1 cellular context compared by ENCODE assay signal in the genomic region with DNA sequence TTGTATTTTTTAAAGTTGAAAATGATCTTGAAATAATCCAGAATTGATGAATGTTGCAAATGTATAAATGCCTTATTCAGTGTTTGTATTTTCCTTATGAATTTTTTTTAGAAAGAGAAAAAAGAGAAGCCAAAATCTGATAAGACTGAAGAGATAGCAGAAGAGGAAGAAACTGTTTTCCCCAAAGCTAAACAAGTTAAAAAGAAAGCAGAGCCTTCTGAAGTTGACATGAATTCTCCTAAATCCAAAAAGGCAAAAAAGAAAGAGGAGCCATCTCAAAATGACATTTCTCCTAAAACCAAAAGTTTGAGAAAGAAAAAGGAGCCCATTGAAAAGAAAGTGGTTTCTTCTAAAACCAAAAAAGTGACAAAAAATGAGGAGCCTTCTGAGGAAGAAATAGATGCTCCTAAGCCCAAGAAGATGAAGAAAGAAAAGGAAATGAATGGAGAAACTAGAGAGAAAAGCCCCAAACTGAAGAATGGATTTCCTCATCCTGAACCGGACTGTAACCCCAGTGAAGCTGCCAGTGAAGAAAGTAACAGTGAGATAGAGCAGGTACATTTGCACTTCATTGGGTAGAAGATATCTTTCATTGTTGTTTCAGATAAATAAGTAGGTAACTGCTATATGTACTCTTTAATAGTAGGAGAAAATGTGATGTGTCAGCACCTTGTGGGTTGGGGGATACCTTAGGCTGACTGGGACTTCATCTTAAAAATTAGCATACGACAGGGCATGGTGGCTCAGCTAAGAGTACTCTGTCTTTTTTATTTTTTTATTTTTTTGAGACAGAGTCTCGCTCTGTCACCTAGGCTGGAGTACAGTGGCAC.
TF ChIP-seq lines count a peak whose summit lies in the region.

No MANE protein-coding gene starts in this region.

TF ChIP-seq in WTC11, 78 proteins besides CTCF, POLR2A, EP300 and RAD21 (continued from another document):
- TF ChIP-seq, protein P1, sequence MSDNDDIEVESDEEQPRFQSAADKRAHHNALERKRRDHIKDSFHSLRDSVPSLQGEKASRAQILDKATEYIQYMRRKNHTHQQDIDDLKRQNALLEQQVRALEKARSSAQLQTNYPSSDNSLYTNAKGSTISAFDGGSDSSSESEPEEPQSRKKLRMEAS (CRISPR knock-in tag; IDR thresholded peaks at IDR 0.05), result no peak
- TF ChIP-seq ZNF317 (CRISPR knock-in tag; IDR thresholded peaks at IDR 0.05; ENCODE audit: borderline replicate concordance, low read depth) (no peak), ZNF138 (CRISPR knock-in tag; conservative IDR thresholded peaks at IDR 0.05) (no peak), SMAD3 (CRISPR knock-in tag; IDR thresholded peaks at IDR 0.05; ENCODE audit: borderline replicate concordance) (no peak), NFATC4 (CRISPR knock-in tag; IDR thresholded peaks at IDR 0.05) (no peak), GTF2I (CRISPR knock-in tag; conservative IDR thresholded peaks at IDR 0.05) (no peak), RELA (CRISPR knock-in tag; IDR thresholded peaks at IDR 0.05; ENCODE audit: borderline replicate concordance) (no peak), SOX15 (CRISPR knock-in tag; IDR thresholded peaks at IDR 0.05) (no peak), NFE2L1 (CRISPR knock-in tag; IDR thresholded peaks at IDR 0.05) (no peak)
- TF ChIP-seq, protein P2, sequence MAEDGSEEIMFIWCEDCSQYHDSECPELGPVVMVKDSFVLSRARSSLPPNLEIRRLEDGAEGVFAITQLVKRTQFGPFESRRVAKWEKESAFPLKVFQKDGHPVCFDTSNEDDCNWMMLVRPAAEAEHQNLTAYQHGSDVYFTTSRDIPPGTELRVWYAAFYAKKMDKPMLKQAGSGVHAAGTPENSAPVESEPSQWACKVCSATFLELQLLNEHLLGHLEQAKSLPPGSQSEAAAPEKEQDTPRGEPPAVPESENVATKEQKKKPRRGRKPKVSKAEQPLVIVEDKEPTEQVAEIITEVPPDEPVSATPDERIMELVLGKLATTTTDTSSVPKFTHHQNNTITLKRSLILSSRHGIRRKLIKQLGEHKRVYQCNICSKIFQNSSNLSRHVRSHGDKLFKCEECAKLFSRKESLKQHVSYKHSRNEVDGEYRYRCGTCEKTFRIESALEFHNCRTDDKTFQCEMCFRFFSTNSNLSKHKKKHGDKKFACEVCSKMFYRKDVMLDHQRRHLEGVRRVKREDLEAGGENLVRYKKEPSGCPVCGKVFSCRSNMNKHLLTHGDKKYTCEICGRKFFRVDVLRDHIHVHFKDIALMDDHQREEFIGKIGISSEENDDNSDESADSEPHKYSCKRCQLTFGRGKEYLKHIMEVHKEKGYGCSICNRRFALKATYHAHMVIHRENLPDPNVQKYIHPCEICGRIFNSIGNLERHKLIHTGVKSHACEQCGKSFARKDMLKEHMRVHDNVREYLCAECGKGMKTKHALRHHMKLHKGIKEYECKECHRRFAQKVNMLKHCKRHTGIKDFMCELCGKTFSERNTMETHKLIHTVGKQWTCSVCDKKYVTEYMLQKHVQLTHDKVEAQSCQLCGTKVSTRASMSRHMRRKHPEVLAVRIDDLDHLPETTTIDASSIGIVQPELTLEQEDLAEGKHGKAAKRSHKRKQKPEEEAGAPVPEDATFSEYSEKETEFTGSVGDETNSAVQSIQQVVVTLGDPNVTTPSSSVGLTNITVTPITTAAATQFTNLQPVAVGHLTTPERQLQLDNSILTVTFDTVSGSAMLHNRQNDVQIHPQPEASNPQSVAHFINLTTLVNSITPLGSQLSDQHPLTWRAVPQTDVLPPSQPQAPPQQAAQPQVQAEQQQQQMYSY (CRISPR knock-in tag; IDR thresholded peaks at IDR 0.05), result no peak
- TF ChIP-seq, protein P3, sequence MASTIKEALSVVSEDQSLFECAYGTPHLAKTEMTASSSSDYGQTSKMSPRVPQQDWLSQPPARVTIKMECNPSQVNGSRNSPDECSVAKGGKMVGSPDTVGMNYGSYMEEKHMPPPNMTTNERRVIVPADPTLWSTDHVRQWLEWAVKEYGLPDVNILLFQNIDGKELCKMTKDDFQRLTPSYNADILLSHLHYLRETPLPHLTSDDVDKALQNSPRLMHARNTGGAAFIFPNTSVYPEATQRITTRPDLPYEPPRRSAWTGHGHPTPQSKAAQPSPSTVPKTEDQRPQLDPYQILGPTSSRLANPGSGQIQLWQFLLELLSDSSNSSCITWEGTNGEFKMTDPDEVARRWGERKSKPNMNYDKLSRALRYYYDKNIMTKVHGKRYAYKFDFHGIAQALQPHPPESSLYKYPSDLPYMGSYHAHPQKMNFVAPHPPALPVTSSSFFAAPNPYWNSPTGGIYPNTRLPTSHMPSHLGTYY (CRISPR knock-in tag; IDR thresholded peaks at IDR 0.05), result no peak
- TF ChIP-seq, protein P4, sequence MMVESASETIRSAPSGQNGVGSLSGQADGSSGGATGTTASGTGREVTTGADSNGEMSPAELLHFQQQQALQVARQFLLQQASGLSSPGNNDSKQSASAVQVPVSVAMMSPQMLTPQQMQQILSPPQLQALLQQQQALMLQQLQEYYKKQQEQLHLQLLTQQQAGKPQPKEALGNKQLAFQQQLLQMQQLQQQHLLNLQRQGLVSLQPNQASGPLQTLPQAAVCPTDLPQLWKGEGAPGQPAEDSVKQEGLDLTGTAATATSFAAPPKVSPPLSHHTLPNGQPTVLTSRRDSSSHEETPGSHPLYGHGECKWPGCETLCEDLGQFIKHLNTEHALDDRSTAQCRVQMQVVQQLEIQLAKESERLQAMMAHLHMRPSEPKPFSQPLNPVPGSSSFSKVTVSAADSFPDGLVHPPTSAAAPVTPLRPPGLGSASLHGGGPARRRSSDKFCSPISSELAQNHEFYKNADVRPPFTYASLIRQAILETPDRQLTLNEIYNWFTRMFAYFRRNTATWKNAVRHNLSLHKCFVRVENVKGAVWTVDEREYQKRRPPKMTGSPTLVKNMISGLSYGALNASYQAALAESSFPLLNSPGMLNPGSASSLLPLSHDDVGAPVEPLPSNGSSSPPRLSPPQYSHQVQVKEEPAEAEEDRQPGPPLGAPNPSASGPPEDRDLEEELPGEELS (CRISPR knock-in tag; IDR thresholded peaks at IDR 0.05), result no peak
- TF ChIP-seq, protein P5, sequence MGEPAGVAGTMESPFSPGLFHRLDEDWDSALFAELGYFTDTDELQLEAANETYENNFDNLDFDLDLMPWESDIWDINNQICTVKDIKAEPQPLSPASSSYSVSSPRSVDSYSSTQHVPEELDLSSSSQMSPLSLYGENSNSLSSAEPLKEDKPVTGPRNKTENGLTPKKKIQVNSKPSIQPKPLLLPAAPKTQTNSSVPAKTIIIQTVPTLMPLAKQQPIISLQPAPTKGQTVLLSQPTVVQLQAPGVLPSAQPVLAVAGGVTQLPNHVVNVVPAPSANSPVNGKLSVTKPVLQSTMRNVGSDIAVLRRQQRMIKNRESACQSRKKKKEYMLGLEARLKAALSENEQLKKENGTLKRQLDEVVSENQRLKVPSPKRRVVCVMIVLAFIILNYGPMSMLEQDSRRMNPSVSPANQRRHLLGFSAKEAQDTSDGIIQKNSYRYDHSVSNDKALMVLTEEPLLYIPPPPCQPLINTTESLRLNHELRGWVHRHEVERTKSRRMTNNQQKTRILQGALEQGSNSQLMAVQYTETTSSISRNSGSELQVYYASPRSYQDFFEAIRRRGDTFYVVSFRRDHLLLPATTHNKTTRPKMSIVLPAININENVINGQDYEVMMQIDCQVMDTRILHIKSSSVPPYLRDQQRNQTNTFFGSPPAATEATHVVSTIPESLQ (CRISPR knock-in tag; IDR thresholded peaks at IDR 0.05), result no peak
- TF ChIP-seq, protein P6, sequence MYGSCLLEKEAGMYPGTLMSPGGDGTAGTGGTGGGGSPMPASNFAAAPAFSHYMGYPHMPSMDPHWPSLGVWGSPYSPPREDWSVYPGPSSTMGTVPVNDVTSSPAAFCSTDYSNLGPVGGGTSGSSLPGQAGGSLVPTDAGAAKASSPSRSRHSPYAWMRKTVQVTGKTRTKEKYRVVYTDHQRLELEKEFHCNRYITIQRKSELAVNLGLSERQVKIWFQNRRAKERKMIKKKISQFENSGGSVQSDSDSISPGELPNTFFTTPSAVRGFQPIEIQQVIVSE (CRISPR knock-in tag; IDR thresholded peaks at IDR 0.05; ENCODE audit: borderline replicate concordance), result no peak
